1 cellular context compared by ENCODE assay signal in the genomic region with DNA sequence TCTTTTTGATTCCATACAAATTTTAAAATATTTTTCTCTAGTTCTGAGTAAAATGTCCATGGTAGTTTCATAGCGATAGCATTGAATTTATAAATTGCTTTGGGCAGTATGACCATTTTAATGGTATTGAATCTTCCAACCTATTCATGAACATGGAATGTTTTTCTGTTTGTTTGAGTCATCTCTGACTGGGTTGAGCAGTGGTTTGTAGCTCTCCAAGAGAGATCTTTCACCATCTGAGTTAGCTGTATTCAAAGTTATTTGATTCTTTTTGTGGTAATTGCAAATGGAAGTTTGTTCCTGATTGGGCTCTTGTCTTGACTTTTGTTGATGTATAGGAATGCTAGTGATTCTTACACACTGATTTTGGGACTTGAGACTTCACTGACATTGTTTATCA.
TF ChIP-seq lines count a peak whose summit lies in the region.

No MANE protein-coding gene starts in this region.

TF ChIP-seq in GM23338, 12 proteins besides CTCF, POLR2A, EP300 and RAD21 (continued from another document):
- TF ChIP-seq, protein P1, sequence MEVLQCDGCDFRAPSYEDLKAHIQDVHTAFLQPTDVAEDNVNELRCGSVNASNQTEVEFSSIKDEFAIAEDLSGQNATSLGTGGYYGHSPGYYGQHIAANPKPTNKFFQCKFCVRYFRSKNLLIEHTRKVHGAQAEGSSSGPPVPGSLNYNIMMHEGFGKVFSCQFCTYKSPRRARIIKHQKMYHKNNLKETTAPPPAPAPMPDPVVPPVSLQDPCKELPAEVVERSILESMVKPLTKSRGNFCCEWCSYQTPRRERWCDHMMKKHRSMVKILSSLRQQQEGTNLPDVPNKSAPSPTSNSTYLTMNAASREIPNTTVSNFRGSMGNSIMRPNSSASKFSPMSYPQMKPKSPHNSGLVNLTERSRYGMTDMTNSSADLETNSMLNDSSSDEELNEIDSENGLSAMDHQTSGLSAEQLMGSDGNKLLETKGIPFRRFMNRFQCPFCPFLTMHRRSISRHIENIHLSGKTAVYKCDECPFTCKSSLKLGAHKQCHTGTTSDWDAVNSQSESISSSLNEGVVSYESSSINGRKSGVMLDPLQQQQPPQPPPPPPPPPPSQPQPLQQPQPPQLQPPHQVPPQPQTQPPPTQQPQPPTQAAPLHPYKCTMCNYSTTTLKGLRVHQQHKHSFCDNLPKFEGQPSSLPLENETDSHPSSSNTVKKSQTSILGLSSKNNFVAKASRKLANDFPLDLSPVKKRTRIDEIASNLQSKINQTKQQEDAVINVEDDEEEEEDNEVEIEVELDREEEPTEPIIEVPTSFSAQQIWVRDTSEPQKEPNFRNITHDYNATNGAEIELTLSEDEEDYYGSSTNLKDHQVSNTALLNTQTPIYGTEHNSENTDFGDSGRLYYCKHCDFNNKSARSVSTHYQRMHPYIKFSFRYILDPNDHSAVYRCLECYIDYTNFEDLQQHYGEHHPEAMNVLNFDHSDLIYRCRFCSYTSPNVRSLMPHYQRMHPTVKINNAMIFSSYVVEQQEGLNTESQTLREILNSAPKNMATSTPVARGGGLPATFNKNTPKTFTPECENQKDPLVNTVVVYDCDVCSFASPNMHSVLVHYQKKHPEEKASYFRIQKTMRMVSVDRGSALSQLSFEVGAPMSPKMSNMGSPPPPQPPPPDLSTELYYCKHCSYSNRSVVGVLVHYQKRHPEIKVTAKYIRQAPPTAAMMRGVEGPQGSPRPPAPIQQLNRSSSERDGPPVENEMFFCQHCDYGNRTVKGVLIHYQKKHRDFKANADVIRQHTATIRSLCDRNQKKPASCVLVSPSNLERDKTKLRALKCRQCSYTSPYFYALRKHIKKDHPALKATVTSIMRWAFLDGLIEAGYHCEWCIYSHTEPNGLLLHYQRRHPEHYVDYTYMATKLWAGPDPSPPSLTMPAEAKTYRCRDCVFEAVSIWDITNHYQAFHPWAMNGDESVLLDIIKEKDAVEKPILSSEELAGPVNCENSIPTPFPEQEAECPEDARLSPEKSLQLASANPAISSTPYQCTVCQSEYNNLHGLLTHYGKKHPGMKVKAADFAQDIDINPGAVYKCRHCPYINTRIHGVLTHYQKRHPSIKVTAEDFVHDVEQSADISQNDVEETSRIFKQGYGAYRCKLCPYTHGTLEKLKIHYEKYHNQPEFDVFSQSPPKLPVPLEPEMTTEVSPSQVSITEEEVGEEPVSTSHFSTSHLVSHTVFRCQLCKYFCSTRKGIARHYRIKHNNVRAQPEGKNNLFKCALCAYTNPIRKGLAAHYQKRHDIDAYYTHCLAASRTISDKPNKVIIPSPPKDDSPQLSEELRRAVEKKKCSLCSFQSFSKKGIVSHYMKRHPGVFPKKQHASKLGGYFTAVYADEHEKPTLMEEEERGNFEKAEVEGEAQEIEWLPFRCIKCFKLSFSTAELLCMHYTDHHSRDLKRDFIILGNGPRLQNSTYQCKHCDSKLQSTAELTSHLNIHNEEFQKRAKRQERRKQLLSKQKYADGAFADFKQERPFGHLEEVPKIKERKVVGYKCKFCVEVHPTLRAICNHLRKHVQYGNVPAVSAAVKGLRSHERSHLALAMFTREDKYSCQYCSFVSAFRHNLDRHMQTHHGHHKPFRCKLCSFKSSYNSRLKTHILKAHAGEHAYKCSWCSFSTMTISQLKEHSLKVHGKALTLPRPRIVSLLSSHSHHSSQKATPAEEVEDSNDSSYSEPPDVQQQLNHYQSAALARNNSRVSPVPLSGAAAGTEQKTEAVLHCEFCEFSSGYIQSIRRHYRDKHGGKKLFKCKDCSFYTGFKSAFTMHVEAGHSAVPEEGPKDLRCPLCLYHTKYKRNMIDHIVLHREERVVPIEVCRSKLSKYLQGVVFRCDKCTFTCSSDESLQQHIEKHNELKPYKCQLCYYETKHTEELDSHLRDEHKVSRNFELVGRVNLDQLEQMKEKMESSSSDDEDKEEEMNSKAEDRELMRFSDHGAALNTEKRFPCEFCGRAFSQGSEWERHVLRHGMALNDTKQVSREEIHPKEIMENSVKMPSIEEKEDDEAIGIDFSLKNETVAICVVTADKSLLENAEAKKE (CRISPR knock-in tag; IDR thresholded peaks at IDR 0.05) = no peak
- TF ChIP-seq, protein P2, sequence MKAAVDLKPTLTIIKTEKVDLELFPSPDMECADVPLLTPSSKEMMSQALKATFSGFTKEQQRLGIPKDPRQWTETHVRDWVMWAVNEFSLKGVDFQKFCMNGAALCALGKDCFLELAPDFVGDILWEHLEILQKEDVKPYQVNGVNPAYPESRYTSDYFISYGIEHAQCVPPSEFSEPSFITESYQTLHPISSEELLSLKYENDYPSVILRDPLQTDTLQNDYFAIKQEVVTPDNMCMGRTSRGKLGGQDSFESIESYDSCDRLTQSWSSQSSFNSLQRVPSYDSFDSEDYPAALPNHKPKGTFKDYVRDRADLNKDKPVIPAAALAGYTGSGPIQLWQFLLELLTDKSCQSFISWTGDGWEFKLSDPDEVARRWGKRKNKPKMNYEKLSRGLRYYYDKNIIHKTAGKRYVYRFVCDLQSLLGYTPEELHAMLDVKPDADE (IDR thresholded peaks at IDR 0.05) = no peak
- TF ChIP-seq JUNB (IDR thresholded peaks at IDR 0.05; ENCODE audit: unreplicated experiment) = no peak
- TF ChIP-seq CREB1 (CRISPR knock-in tag; IDR thresholded peaks at IDR 0.05; ENCODE audit: low read depth) = no peak
- TF ChIP-seq EZH2 (IDR thresholded peaks at IDR 0.05; ENCODE audit: low read depth, unreplicated experiment) = no peak
